ENCODE assay signal across 1 cellular context in the genomic region with DNA sequence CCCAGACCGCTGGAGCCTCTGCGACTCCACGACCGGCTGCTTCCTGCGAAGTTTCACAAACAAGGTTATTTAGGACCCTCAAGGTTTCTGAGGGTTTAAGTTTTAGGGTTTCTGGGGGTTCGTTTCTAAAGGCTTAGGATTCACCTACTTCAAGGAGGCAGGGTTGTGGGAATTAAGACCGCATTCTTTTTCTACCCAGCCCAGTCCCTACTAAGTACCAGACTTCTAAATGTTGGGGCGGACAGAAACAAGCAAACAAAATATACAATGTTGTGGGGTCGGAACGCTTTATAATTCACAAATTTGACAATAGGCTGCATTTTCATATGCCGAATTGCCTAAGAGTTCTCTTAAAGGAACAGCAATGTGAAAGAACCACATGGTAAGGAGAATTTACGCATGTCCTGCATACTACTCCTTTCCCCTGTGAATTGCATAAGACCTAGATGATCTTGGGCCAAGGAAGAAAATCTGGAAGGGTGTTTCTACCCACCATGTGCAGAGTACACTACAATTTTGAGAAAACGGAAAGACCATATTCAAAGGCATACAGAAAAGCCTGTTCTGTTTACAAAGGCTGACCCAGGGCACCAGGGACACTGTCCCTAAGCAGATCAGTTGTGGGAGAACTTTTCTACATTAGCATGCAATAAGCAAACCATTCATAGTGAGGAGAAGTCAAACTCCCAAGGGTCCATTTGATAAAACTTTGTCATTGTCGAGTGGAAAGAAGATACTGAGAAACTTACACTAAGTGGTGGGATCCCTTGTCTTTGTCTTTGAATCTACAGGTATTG.
TF ChIP-seq lines count a peak whose summit lies in the region.

No MANE protein-coding gene starts in this region.

TF ChIP-seq in SK-N-SH treated with all-trans-retinoic acid at 6 μM for 48 hours, 23 proteins besides CTCF, POLR2A, EP300 and RAD21 (continued from another document):
- TF ChIP-seq POU6F1 (CRISPR knock-in tag; IDR thresholded peaks at IDR 0.05; ENCODE audit: borderline replicate concordance, low read depth) = no peak
- TF ChIP-seq, protein P1, sequence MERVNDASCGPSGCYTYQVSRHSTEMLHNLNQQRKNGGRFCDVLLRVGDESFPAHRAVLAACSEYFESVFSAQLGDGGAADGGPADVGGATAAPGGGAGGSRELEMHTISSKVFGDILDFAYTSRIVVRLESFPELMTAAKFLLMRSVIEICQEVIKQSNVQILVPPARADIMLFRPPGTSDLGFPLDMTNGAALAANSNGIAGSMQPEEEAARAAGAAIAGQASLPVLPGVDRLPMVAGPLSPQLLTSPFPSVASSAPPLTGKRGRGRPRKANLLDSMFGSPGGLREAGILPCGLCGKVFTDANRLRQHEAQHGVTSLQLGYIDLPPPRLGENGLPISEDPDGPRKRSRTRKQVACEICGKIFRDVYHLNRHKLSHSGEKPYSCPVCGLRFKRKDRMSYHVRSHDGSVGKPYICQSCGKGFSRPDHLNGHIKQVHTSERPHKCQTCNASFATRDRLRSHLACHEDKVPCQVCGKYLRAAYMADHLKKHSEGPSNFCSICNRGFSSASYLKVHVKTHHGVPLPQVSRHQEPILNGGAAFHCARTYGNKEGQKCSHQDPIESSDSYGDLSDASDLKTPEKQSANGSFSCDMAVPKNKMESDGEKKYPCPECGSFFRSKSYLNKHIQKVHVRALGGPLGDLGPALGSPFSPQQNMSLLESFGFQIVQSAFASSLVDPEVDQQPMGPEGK (CRISPR knock-in tag; IDR thresholded peaks at IDR 0.05; ENCODE audit: borderline replicate concordance) = no peak
